18 cellular contexts compared by ENCODE assay signal in the genomic region with DNA sequence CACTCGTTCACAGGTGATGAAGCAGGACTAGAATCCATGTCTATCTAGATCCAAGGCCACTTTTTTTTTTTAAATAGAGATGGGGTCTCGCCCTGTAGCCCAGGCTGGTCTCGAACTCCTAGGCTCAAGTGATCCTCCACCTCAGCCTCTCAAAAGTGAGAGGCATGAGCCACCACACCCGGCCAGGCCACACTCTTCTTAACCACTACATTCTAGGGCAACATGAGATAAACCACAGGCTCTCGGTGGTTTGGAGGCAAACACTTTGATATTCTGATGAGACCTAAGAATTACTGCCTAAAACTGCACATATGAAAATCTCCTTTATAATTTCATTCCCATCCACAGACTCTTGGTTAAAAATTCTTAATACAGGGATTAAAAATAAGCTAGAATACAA. TPM values are rescaled to one million over a fixed set of nuclear protein-coding genes. Genes with fewer than 3 reads are reported as not detected.
DNase-seq lines count a peak whose midpoint lies in the region; ATAC-seq and TF ChIP-seq lines count a peak whose summit lies in the region.
"Had no signal": no experiment of that assay in that cellular context is flagged by ENCODE, and none has a peak within 500 bp of the region (broad histone marks: within the 10 kb centered on the region; RNA-seq: fewer than 3 reads in every experiment).

No MANE protein-coding gene starts in this region.

- H3K4me1 ChIP-seq in GM23248 (ENCODE audit: insufficient read depth) = peaks cover 8% of the 10 kb centered on the region

- no peak overlapping the region for H3K9ac ChIP-seq in GM23248
- H3K9ac ChIP-seq: parathyroid adenoma had no signal

- in situ Hi-C loops in GM23248 (cut with MboI) = no loop called here

- H3F3A ChIP-seq in GM23248 (ENCODE audit: insufficient read depth) = 0 out of 2 replicates have a peak, but pooled peaks cover 3% of the 10 kb centered on the region

- peaks cover 8% of the 10 kb centered on the region for H4K20me1 ChIP-seq in GM23248 (ENCODE audit: insufficient read depth)

- H2AFZ ChIP-seq in GM23248 = no peak overlapping the region
- H2AFZ ChIP-seq: parathyroid adenoma had no signal

- no peaks in the 10 kb centered on the region for H3K27me3 ChIP-seq in GM23248 (replicated peaks; ENCODE audit: insufficient read depth)
- H3K27me3 ChIP-seq: body of pancreas, tibial artery had no signal

- peak; percentile 72 for ATAC-seq in HG02798 (IDR thresholded peaks at IDR 0.05; ENCODE audit: poor library complexity, unreplicated experiment)
- peak; percentile 68 for ATAC-seq in activated CD8-positive, alpha-beta T cell treated with anti-CD3 and anti-CD28 coated beads for 36 hours
- ATAC-seq in naive thymus-derived CD8-positive, alpha-beta T cell = peak; percentile 59 to 64
- ATAC-seq: body of pancreas had no signal

- H3K4me2 ChIP-seq in GM23248 (ENCODE audit: unreplicated experiment) = no peak overlapping the region

- H3K36me3 Mint-ChIP-seq in activated T-cell treated with anti-CD3 and anti-CD28 coated beads, Interleukin-2, amount 50 U/mL, for 24 hours (ENCODE audit: low read depth) = peaks cover 38% of the 10 kb centered on the region
- peaks cover 3% of the 10 kb centered on the region for H3K36me3 Mint-ChIP-seq in activated CD8-positive, alpha-beta T cell treated with anti-CD3 and anti-CD28 coated beads for 36 hours (ENCODE audit: low read depth)
- H3K36me3 Mint-ChIP-seq in naive thymus-derived CD8-positive, alpha-beta T cell = peaks cover 0 to 26% (median 2%) of the 10 kb centered on the region in 3 donors

- DNase-seq in activated T-cell treated with anti-CD3 and anti-CD28 coated beads, Interleukin-2, amount 50 U/mL, for 24 hours = no peak
- DNase-seq in activated T-cell treated with anti-CD3 and anti-CD28 coated beads for 4 hours = no peak
- peak; percentile 68 for DNase-seq in activated CD8-positive, alpha-beta T cell treated with anti-CD3 and anti-CD28 coated beads for 36 hours
- DNase-seq in naive thymus-derived CD8-positive, alpha-beta T cell = peak in 3 of 10 donors; percentile 16 to 25 (median 20)
- DNase-seq in GM23248 = no peak
- DNase-seq in anterior cingulate cortex (lab: John Stamatoyannopoulos, UW) = no peak
- DNase-seq in cortex of kidney (lab: John Stamatoyannopoulos, UW) = no peak
- DNase-seq: activated CD8-positive, alpha-beta memory T cell treated with anti-CD3 and anti-CD28 coated beads, Interleukin-2, amount 50 U/mL, for 48 hours; body of pancreas; effector CD8-positive, alpha-beta T cell; NCI-H2081 treated with DMSO at 0.1 percent for 48 hours; NCI-H748 treated with DMSO at 0.1 percent for 48 hours; Right ventricle myocardium superior; tibial artery had no signal

- H3K4me3 Mint-ChIP-seq in activated T-cell treated with anti-CD3 and anti-CD28 coated beads, Interleukin-2, amount 50 U/mL, for 24 hours = no peak overlapping the region
- no peak overlapping the region for H3K4me3 Mint-ChIP-seq in activated CD8-positive, alpha-beta T cell treated with anti-CD3 and anti-CD28 coated beads for 36 hours
- peak overlapping the region in 4 of 10 donors; percentile 3 to 33 (median 18) for H3K4me3 Mint-ChIP-seq in naive thymus-derived CD8-positive, alpha-beta T cell
- H3K4me3 Mint-ChIP-seq: mesothelial cell of epicardium had no signal

- H3K79me2 ChIP-seq in GM23248 (ENCODE audit: insufficient read depth) = peaks cover 98% of the 10 kb centered on the region

- 93 to 99% methylated on average over 5 of the region's 5 CpGs for WGBS in GM23248 (ENCODE audit: low coverage in 1 of 2, low lambda C conversion rate in 2 of 2, missing lambda C conversion rate in 2 of 2), 2 experiments

- no peaks in the 10 kb centered on the region for H3K27me3 Mint-ChIP-seq in activated T-cell treated with anti-CD3 and anti-CD28 coated beads, Interleukin-2, amount 50 U/mL, for 24 hours
- H3K27me3 Mint-ChIP-seq in activated CD8-positive, alpha-beta T cell treated with anti-CD3 and anti-CD28 coated beads for 36 hours = no peaks in the 10 kb centered on the region
- H3K27me3 Mint-ChIP-seq in naive thymus-derived CD8-positive, alpha-beta T cell = no peaks in the 10 kb centered on the region

- H3K4me3 ChIP-seq in GM23248 = no peak overlapping the region
- H3K4me3 ChIP-seq: body of pancreas, tibial artery had no signal

- POLR2A ChIA-PET in activated CD8-positive, alpha-beta T cell treated with anti-CD3 and anti-CD28 coated beads for 36 hours (lab: Charles Lee) = interaction anchor here (1.0 kb wide), 1 partner anchor 20 kb away, joined by 3 read pairs; no protein-coding TSS in a partner anchor
- POLR2A ChIA-PET in naive thymus-derived CD8-positive, alpha-beta T cell (lab: Charles Lee) = interaction anchor here (0.5 to 1.1 kb wide), 4 partner anchors 42 to 154 kb away, joined by 3 to 4 read pairs (median 4); no protein-coding TSS in a partner anchor

- H3K36me3 ChIP-seq in GM23248 (ENCODE audit: low read depth) = 0 out of 2 replicates have a peak, but pooled peaks cover 3% of the 10 kb centered on the region
- H3K36me3 ChIP-seq: tibial artery had no signal

- CTCF ChIA-PET in activated CD8-positive, alpha-beta T cell treated with anti-CD3 and anti-CD28 coated beads for 36 hours (lab: Charles Lee) = interaction anchor here (0.9 to 2.3 kb wide), 4 partner anchors 9 to 27 kb away, joined by 3 to 5 read pairs (median 4); no protein-coding TSS in a partner anchor

- H3K9me2 ChIP-seq in GM23248 (ENCODE audit: insufficient read depth) = no peaks in the 10 kb centered on the region

- H3K9me3 Mint-ChIP-seq in activated T-cell treated with anti-CD3 and anti-CD28 coated beads, Interleukin-2, amount 50 U/mL, for 24 hours = no peaks in the 10 kb centered on the region
- no peaks in the 10 kb centered on the region for H3K9me3 Mint-ChIP-seq in activated CD8-positive, alpha-beta T cell treated with anti-CD3 and anti-CD28 coated beads for 36 hours
- H3K9me3 Mint-ChIP-seq in naive thymus-derived CD8-positive, alpha-beta T cell = no peaks in the 10 kb centered on the region
- H3K9me3 Mint-ChIP-seq: mesothelial cell of epicardium had no signal

- H3K27ac ChIP-seq in GM23248 = no peak overlapping the region
- H3K27ac ChIP-seq: body of pancreas, HL-60, parathyroid adenoma, tibial artery had no signal

- no peak for TF ChIP-seq CTCF in activated CD8-positive, alpha-beta T cell treated with anti-CD3 and anti-CD28 coated beads for 36 hours (IDR thresholded peaks at IDR 0.05)

- intact Hi-C loops in activated CD8-positive, alpha-beta T cell treated with anti-CD3 and anti-CD28 coated beads for 36 hours (cut with micrococcal nuclease) = no loop called here

- no peaks in the 10 kb centered on the region for H3K9me3 ChIP-seq in GM23248 (ENCODE audit: low read depth)
- H3K9me3 ChIP-seq: body of pancreas, tibial artery had no signal

- H3K4me1 Mint-ChIP-seq in activated T-cell treated with anti-CD3 and anti-CD28 coated beads, Interleukin-2, amount 50 U/mL, for 24 hours (ENCODE audit: low read depth) = peaks cover 62% of the 10 kb centered on the region
- H3K4me1 Mint-ChIP-seq in activated CD8-positive, alpha-beta T cell treated with anti-CD3 and anti-CD28 coated beads for 36 hours (ENCODE audit: low read depth) = peaks cover 45% of the 10 kb centered on the region
- H3K4me1 Mint-ChIP-seq in naive thymus-derived CD8-positive, alpha-beta T cell = peaks cover 24 to 73% (median 56%) of the 10 kb centered on the region in 4 donors

- H3K27ac Mint-ChIP-seq in activated T-cell treated with anti-CD3 and anti-CD28 coated beads, Interleukin-2, amount 50 U/mL, for 24 hours = peak overlapping the region; percentile 47
- H3K27ac Mint-ChIP-seq in activated CD8-positive, alpha-beta T cell treated with anti-CD3 and anti-CD28 coated beads for 36 hours = no peak overlapping the region
- peak overlapping the region in 7 of 10 donors; percentile 15 to 62 (median 43) for H3K27ac Mint-ChIP-seq in naive thymus-derived CD8-positive, alpha-beta T cell
- H3K27ac Mint-ChIP-seq: mesothelial cell of epicardium had no signal

RNA-seq across cellular contexts. Expression of a gene that starts 51.8 kb away (rescaled TPM):
- total RNA-seq in activated CD8-positive, alpha-beta T cell treated with anti-CD3 and anti-CD28 coated beads for 36 hours = 10 to 100 TPM; 69.0 to 71.3 TPM
- total RNA-seq in naive thymus-derived CD8-positive, alpha-beta T cell = 100 to 1,000 TPM; 153 to 157 TPM
- polyA plus RNA-seq in naive thymus-derived CD8-positive, alpha-beta T cell = 10 to 100 TPM; 14.5 to 19.1 (median 17.6) TPM
- 77.6 and 90.5 TPM in 2 replicates for total RNA-seq in GM23248 (2014; rRNA removed; shearing (Covaris generic))
- 27.1 and 34.5 TPM in 2 replicates for polyA plus RNA-seq in GM23248 (2016; fragmentation: Nextera tagmentation; extraction: Ambion mirVana)
